In the genomic region with DNA sequence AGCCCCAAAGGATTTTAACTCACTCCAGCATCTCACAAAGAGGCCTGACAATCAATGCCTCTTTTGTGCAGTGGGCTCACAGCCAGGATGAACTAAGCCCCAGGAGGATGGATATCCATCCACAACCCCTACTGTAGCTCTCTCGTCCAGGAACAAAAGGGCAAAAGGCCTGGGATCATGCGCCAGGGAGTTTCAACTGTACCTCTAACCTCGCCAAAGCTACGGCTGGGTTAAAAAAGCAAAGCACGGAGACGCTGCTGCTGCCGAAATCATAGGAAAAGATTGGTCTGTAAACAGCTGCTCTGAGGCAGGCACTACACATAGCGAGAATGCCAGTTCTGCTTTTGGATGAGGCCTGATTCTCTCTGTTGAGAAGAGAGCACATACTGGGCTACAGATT, we compare ENCODE assay signal across 16 cellular contexts. TPM values are rescaled to one million over a fixed set of nuclear protein-coding genes. Genes with fewer than 3 reads are reported as not detected.
DNase-seq lines count a peak whose midpoint lies in the region; ATAC-seq and TF ChIP-seq lines count a peak whose summit lies in the region.
"Had no signal": no experiment of that assay in that cellular context is flagged by ENCODE, and none has a peak within 500 bp of the region (broad histone marks: within the 10 kb centered on the region; RNA-seq: fewer than 3 reads in every experiment).

No MANE protein-coding gene starts in this region.

- H3K9me3 ChIP-seq in aorta (ENCODE audit: control insufficient read depth, low read length) (no peaks in the 10 kb centered on the region), mucosa of descending colon (peaks cover 10% of the 10 kb centered on the region)
- H3K9me3 ChIP-seq in CD8-positive, alpha-beta memory T cell (ENCODE audit: low read length) = no peaks in the 10 kb centered on the region
- H3K9me3 ChIP-seq in CD4-positive, alpha-beta T cell (ENCODE audit: control insufficient read depth, low read length) = peaks cover 6% of the 10 kb centered on the region

- CTCF ChIA-PET in CD8-positive, alpha-beta memory T cell (lab: Charles Lee) = interaction anchor here (1.7 kb wide), 1 partner anchor 10 kb away, joined by 3 read pairs; no protein-coding TSS in a partner anchor
- CTCF ChIA-PET in CD4-positive, alpha-beta T cell (lab: Charles Lee) = no interaction called here

- peaks cover 0 to 13% (median 0%) of the 10 kb centered on the region in 3 donors for H3K36me3 Mint-ChIP-seq in CD8-positive, alpha-beta memory T cell
- H3K36me3 Mint-ChIP-seq in CD4-positive, alpha-beta T cell (ENCODE audit: low read depth) = no peaks in the 10 kb centered on the region

- H3K4me1 ChIP-seq in aorta (ENCODE audit: control insufficient read depth in 1 of 2, insufficient read depth in 2 of 2, low read length in 2 of 2) = peaks cover 0 to 5% of the 10 kb centered on the region in 2 donors
- no peaks in the 10 kb centered on the region for H3K4me1 ChIP-seq in mucosa of descending colon (ENCODE audit: low read depth)
- H3K4me1 ChIP-seq in CD8-positive, alpha-beta memory T cell (ENCODE audit: insufficient read depth, low read length) = no peaks in the 10 kb centered on the region

- WGBS in aorta, 2 donors = 15% methylated on average over 8 of the region's 8 CpGs

- H3K9me3 Mint-ChIP-seq in CD8-positive, alpha-beta memory T cell = peaks cover 3 to 14% (median 12%) of the 10 kb centered on the region in 5 donors
- H3K9me3 Mint-ChIP-seq in CD4-positive, alpha-beta T cell = peaks cover 9% of the 10 kb centered on the region

- H3K27ac ChIP-seq in aorta (ENCODE audit: low read depth in 1 of 2, low read length in 2 of 2) = peak overlapping the region in 1 of 2 donors; percentile 58
- H3K27ac ChIP-seq in CD8-positive, alpha-beta memory T cell (ENCODE audit: low read depth, low read length) = no peak overlapping the region
- no peak overlapping the region for H3K27ac ChIP-seq in CD4-positive, alpha-beta T cell (ENCODE audit: low read depth, low read length)

- H3K4me1 Mint-ChIP-seq in CD8-positive, alpha-beta memory T cell = no peaks in the 10 kb centered on the region
- no peaks in the 10 kb centered on the region for H3K4me1 Mint-ChIP-seq in CD4-positive, alpha-beta T cell (ENCODE audit: low read depth)

- ATAC-seq in Right ventricle myocardium inferior = peak; percentile 73
- peak; percentile 52 to 60 for ATAC-seq in left cardiac atrium
- ATAC-seq in aorta (ENCODE audit: low FRiP score) = peak; percentile 65
- ATAC-seq in mucosa of descending colon = no peak
- no peak for ATAC-seq in CD4-positive, alpha-beta T cell (ENCODE audit: poor library complexity)

- H3K4me3 ChIP-seq in aorta (ENCODE audit: low read length in 2 of 2) (no peak overlapping the region), mucosa of descending colon (no peak overlapping the region)
- no peak overlapping the region for H3K4me3 ChIP-seq in CD8-positive, alpha-beta memory T cell (ENCODE audit: low read length)

- H3K36me3 ChIP-seq in aorta (ENCODE audit: control insufficient read depth in 1 of 2, insufficient read depth in 2 of 2, low read length in 1 of 2) (no peaks in the 10 kb centered on the region), mucosa of descending colon (ENCODE audit: low read depth) (no peaks in the 10 kb centered on the region)
- H3K36me3 ChIP-seq in CD8-positive, alpha-beta memory T cell (ENCODE audit: insufficient read depth, low read length) = no peaks in the 10 kb centered on the region

- no peak overlapping the region for H3K27ac Mint-ChIP-seq in CD8-positive, alpha-beta memory T cell
- no peak overlapping the region for H3K27ac Mint-ChIP-seq in CD4-positive, alpha-beta T cell
- H3K27ac Mint-ChIP-seq: activated T-helper 2 cell treated with anti-CD3 and anti-CD28 coated beads, Interferon-gamma antibody, Interleukin-2, Interleukin-4, amounts not matched to agents 10 μg/mL and 5 μg/mL and 100 μg/mL, durations not matched to agents 14 hours and 24 hours and 36 hours had no signal

- no peak overlapping the region for H3K4me3 Mint-ChIP-seq in CD8-positive, alpha-beta memory T cell
- H3K4me3 Mint-ChIP-seq in CD4-positive, alpha-beta T cell = no peak overlapping the region

- H3K27me3 ChIP-seq in aorta (ENCODE audit: control insufficient read depth in 1 of 2, insufficient read depth in 2 of 2, low read length in 1 of 2) = no peaks in the 10 kb centered on the region
- no peaks in the 10 kb centered on the region for H3K27me3 ChIP-seq in CD8-positive, alpha-beta memory T cell (ENCODE audit: insufficient read depth, low read length, poor library complexity, severe bottlenecking)
- H3K27me3 ChIP-seq in CD4-positive, alpha-beta T cell (ENCODE audit: control insufficient read depth, insufficient read depth, low read length) = no peaks in the 10 kb centered on the region

- TF ChIP-seq CTCF in mucosa of descending colon (IDR thresholded peaks at IDR 0.05) = no peak
- no peak for TF ChIP-seq CTCF in CD4-positive, alpha-beta T cell (IDR thresholded peaks at IDR 0.05)

- intact Hi-C loops in Right ventricle myocardium inferior (cut with DNase I) = no loop called here
- intact Hi-C loops in cardiac septum (cut with DNase I) = loop anchor here (2.0 kb wide), 1 partner anchor 30 kb away; no protein-coding TSS in a partner anchor
- intact Hi-C loops in left cardiac atrium (cut with DNase I) = no loop called here
- intact Hi-C loops in aorta (cut with DNase I) = no loop called here
- intact Hi-C loops in mucosa of descending colon (cut with DNase I, micrococcal nuclease) = no loop called here
- intact Hi-C loops in CD4-positive, alpha-beta T cell (cut with DNase I, micrococcal nuclease) = no loop called here

- DNase-seq in Right ventricle myocardium inferior (ENCODE audit: missing footprints) (peak; percentile 74), cardiac septum (ENCODE audit: low spot score) (no peak), left cardiac atrium (peak; percentile 44), pons (ENCODE audit: low spot score) (peak; percentile 84), aorta (no peak), mucosa of descending colon (no peak)
- DNase-seq in CD8-positive, alpha-beta memory T cell = no peak
- no peak for DNase-seq in CD4-positive, alpha-beta T cell
- DNase-seq: activated CD4-positive, alpha-beta T cell treated with anti-CD3 and anti-CD28 coated beads, Interleukin-2, amount 50 U/mL, for 4 hours; COR-L47; NCI-H1105; NCI-H526 treated with DMSO at 0.1 percent for 48 hours; SHP77 treated with DMSO at 0.1 percent for 48 hours; T1000 had no signal

- POLR2A ChIA-PET in CD8-positive, alpha-beta memory T cell (lab: Charles Lee) = no interaction called here
- POLR2A ChIA-PET in CD4-positive, alpha-beta T cell (lab: Charles Lee) = no interaction called here

- no peaks in the 10 kb centered on the region for H3K27me3 Mint-ChIP-seq in CD8-positive, alpha-beta memory T cell
- no peaks in the 10 kb centered on the region for H3K27me3 Mint-ChIP-seq in CD4-positive, alpha-beta T cell

RNA-seq across cellular contexts. Expression of gene VSTM4, which starts 32.1 kb away (rescaled TPM):
- total RNA-seq in Right ventricle myocardium inferior (21.8 TPM), cardiac septum (24.4 TPM), left cardiac atrium (10 to 100 TPM; 17.2 to 21.0 TPM), aorta (10 to 100 TPM; 24.6 to 34.2 TPM), mucosa of descending colon (10 to 100 TPM in 1 of 3 donors, 1 to 10 TPM in 2; 1.5 to 13.8 (median 2.2) TPM)
- 10 to 100 TPM in 1 of 2 donors, 1 to 10 TPM in 1; 8.0 to 11.4 TPM for polyA plus RNA-seq in aorta
- under 1 TPM; 0.07 to 0.09 TPM for total RNA-seq in CD8-positive, alpha-beta memory T cell
- polyA plus RNA-seq in CD8-positive, alpha-beta memory T cell = not detected
- total RNA-seq in CD4-positive, alpha-beta T cell = under 1 TPM in 1 of 2 experiments, not detected in 1; 0.05 TPM

RNA-seq across cellular contexts. Expression of gene FAM170B, which starts 50.6 kb away (rescaled TPM):
- not detected for total RNA-seq in Right ventricle myocardium inferior
- not detected for total RNA-seq in cardiac septum
- total RNA-seq in left cardiac atrium = not detected
- not detected for total RNA-seq in aorta
- not detected for polyA plus RNA-seq in aorta
- not detected for total RNA-seq in mucosa of descending colon
- not detected for total RNA-seq in CD8-positive, alpha-beta memory T cell
- polyA plus RNA-seq in CD8-positive, alpha-beta memory T cell = not detected
- not detected for total RNA-seq in CD4-positive, alpha-beta T cell
- total RNA-seq: activated T-helper 2 cell treated with anti-CD3 and anti-CD28 coated beads, Interferon-gamma antibody, Interleukin-2, Interleukin-4, amounts not matched to agents 10 μg/mL and 5 μg/mL and 100 μg/mL, durations not matched to agents 14 hours and 24 hours and 36 hours; endothelial cell of umbilical vein had no signal
- polyA plus RNA-seq: endothelial cell of umbilical vein had no signal

Comparison
In these comparisons a context has a peak if more than half of its experiments do, and no peak if none do; other contexts are left out.
1. DNase-seq: peak in Right ventricle myocardium inferior (single experiment), left cardiac atrium (single experiment) and pons (single experiment); none in cardiac septum (single experiment), aorta (0 of 2), mucosa of descending colon (0 of 3), CD8-positive, alpha-beta memory T cell (0 of 5) and CD4-positive, alpha-beta T cell (0 of 10).
2. ATAC-seq: peak in Right ventricle myocardium inferior (single experiment), left cardiac atrium (2 of 2) and aorta (single experiment); none in mucosa of descending colon (single experiment) and CD4-positive, alpha-beta T cell (single experiment).